21 cellular contexts compared by ENCODE assay signal in genomic region chr14:66082009-66082408, GRCh38.
DNase-seq lines count a peak whose midpoint lies in the region; ATAC-seq and TF ChIP-seq lines count a peak whose summit lies in the region.
"Had no signal": no experiment of that assay in that cellular context is flagged by ENCODE, and none has a peak within 500 bp of the region (broad histone marks: within the 10 kb centered on the region; RNA-seq: fewer than 3 reads in every experiment).

No MANE protein-coding gene starts in this region.

- H3K4me3 Mint-ChIP-seq in natural killer cell = no peak overlapping the region
- H3K4me3 Mint-ChIP-seq: CD4-positive, alpha-beta memory T cell; naive thymus-derived CD4-positive, alpha-beta T cell had no signal

- no peaks in the 10 kb centered on the region for H3K9me3 ChIP-seq in right lobe of liver
- H3K9me3 ChIP-seq: esophagus squamous epithelium had no signal

- peaks cover 10 to 26% of the 10 kb centered on the region in 2 donors for H3K27me3 Mint-ChIP-seq in natural killer cell (ENCODE audit: low read depth in 2 of 2)

- TF ChIP-seq POLR2A in right lobe of liver (IDR thresholded peaks at IDR 0.05) = no peak

- H3K4me1 ChIP-seq in right lobe of liver = no peaks in the 10 kb centered on the region

- ATAC-seq in right lobe of liver = peak; percentile 48 to 60 (median 58)
- no peak for ATAC-seq in natural killer cell
- ATAC-seq: activated naive CD4-positive, alpha-beta T cell treated with anti-CD3 and anti-CD28 coated beads, Interleukin-2, amount 50 U/mL, for 72 hours; GM12878; naive thymus-derived CD4-positive, alpha-beta T cell; stimulated activated naive CD8-positive, alpha-beta T cell treated with anti-CD3 and anti-CD28 coated beads, Interleukin-15, Interleukin-2, amounts not matched to agents 100 U/mL and 50 U/mL, for 24 hours had no signal

- H3K27me3 ChIP-seq in right lobe of liver = no peaks in the 10 kb centered on the region
- H3K27me3 ChIP-seq: esophagus squamous epithelium had no signal

- no peak overlapping the region for H3K27ac ChIP-seq in right lobe of liver
- H3K27ac ChIP-seq: esophagus squamous epithelium, VCaP had no signal

- intact Hi-C loops in right lobe of liver (cut with DNase I) (no loop called here), natural killer cell (cut with micrococcal nuclease) (no loop called here)

- no peak overlapping the region for H3K27ac Mint-ChIP-seq in natural killer cell
- H3K27ac Mint-ChIP-seq: activated naive CD4-positive, alpha-beta T cell treated with anti-CD3 and anti-CD28 coated beads, Interleukin-2, amount 50 U/mL, for 72 hours; CD4-positive, alpha-beta memory T cell; naive thymus-derived CD4-positive, alpha-beta T cell had no signal

- WGBS in right lobe of liver (ENCODE audit: insufficient coverage, low coverage, low lambda C conversion rate, missing lambda C conversion rate) = 42% methylated on average over 2 of the region's 4 CpGs

- no peak for TF ChIP-seq CTCF in right lobe of liver (IDR thresholded peaks at IDR 0.05)
- TF ChIP-seq CTCF in natural killer cell (IDR thresholded peaks at IDR 0.05) = no peak

- no peaks in the 10 kb centered on the region for H3K36me3 Mint-ChIP-seq in natural killer cell
- H3K36me3 Mint-ChIP-seq: activated naive CD4-positive, alpha-beta T cell treated with anti-CD3 and anti-CD28 coated beads, Interleukin-2, amount 50 U/mL, for 72 hours; CD4-positive, alpha-beta memory T cell; naive thymus-derived CD4-positive, alpha-beta T cell had no signal

- no peaks in the 10 kb centered on the region for H3K36me3 ChIP-seq in right lobe of liver
- H3K36me3 ChIP-seq: esophagus squamous epithelium had no signal

- H3K4me1 Mint-ChIP-seq in natural killer cell = no peaks in the 10 kb centered on the region
- H3K4me1 Mint-ChIP-seq: CD4-positive, alpha-beta memory T cell; naive thymus-derived CD4-positive, alpha-beta T cell had no signal

- no peak overlapping the region for H3K4me3 ChIP-seq in right lobe of liver
- H3K4me3 ChIP-seq: esophagus squamous epithelium, GM12878 had no signal

- no peaks in the 10 kb centered on the region for H3K9me3 Mint-ChIP-seq in natural killer cell
- H3K9me3 Mint-ChIP-seq: activated naive CD4-positive, alpha-beta T cell treated with anti-CD3 and anti-CD28 coated beads, Interleukin-2, amount 50 U/mL, for 72 hours; CD4-positive, alpha-beta memory T cell; naive thymus-derived CD4-positive, alpha-beta T cell had no signal

- DNase-seq in DMS 273 (lab: John Stamatoyannopoulos, UW; ENCODE audit: unreplicated experiment) (peak; percentile 40), NCI-H2171 (lab: John Stamatoyannopoulos, UW) (peak; percentile 42), amniotic epithelial cell (ENCODE audit: low read depth) (peak; percentile 21), right lobe of liver (no peak), amniotic stem cell (lab: John Stamatoyannopoulos, UW) (no peak), ecto neural progenitor cell (ENCODE audit: low spot score) (no peak), natural killer cell (no peak), NCI-H345 (lab: John Stamatoyannopoulos, UW) (no peak)
- DNase-seq: activated CD4-positive, alpha-beta T cell treated with anti-CD3 and anti-CD28 coated beads, Interleukin-2, amount 50 U/mL, for 1 hour; CD4-positive, alpha-beta memory T cell; cerebellar nuclear complex; effector memory CD4-positive, alpha-beta T cell; esophagus squamous epithelium; naive thymus-derived CD4-positive, alpha-beta T cell; NCI-H1930; SHP77 treated with DMSO at 0.1 percent for 48 hours; stimulated activated CD4-positive, alpha-beta T cell treated with anti-CD3 and anti-CD28 coated beads, Interleukin-4, amount 100 ng/mL, for 4 hours; stimulated activated naive CD8-positive, alpha-beta T cell treated with anti-CD3 and anti-CD28 coated beads, Interleukin-15, Interleukin-2, amounts not matched to agents 100 U/mL and 50 U/mL, for 24 hours had no signal

Comparison
In these comparisons a context has a peak if more than half of its experiments do, and no peak if none do; other contexts are left out.
1. DNase-seq: peak in DMS 273 (single experiment), NCI-H2171 (single experiment) and amniotic epithelial cell (single experiment); none in right lobe of liver (0 of 3), amniotic stem cell (single experiment), ecto neural progenitor cell (single experiment), natural killer cell (single experiment) and NCI-H345 (single experiment).
2. ATAC-seq: peak in right lobe of liver (4 of 4); none in natural killer cell (0 of 3).